In the genomic region with DNA sequence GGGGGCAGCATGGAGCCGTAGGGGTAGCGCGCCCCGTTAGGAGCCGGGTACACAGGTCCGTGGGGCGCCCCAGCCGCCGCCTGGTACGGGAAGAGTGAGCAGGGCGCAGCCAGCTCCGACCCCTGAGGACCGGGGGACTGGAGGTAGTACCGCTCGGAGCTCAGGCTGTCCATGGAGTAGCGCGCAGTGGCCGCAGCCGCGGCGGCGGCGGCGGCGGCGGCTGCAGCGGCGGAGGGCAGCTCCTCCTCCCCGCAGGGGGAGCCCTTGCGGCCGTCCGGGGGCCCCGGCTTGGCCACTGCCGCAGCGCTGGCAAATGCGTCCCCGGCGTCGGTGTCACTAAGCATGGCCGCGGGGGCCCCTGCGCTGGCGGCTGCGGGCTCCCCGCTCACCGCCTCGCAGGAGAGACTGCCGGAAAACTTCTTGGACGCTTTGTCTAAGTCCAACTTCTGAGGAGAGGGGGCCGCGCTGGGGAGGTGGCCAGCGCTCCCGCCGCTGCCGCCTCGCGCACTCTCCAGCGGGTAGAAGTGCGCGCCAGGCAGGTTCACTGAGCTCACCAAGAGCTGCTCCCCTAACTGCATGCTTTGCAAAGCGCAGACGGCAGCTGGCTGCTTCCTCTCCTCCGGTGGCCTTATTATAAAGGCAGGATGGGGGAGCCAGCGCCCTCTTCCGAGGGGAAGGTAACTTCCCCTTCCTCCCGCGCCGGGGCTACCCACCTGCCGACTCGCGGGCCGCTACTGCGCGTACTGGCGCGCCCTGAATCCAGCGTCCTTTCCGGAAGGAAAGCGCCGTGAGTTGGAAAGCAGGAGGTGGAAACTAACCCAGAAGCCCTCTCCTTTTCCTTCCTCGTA, we compare ENCODE assay signal across 9 cellular contexts. TPM values are rescaled to one million over a fixed set of nuclear protein-coding genes. Genes with fewer than 3 reads are reported as not detected.
DNase-seq lines count a peak whose midpoint lies in the region; ATAC-seq, FAIRE-seq and TF ChIP-seq lines count a peak whose summit lies in the region.
"Had no signal": no experiment of that assay in that cellular context is flagged by ENCODE, and none has a peak within 500 bp of the region (broad histone marks: within the 10 kb centered on the region; RNA-seq: fewer than 3 reads in every experiment).

TSS of gene EOMES (minus strand) at position 607 of the 848 bp plus-strand sequence. CDS start at position 578, 29 bp downstream.

- RAD21 ChIA-PET in GM12878 (lab: Charles Lee; ENCODE audit: unreplicated experiment): interaction anchor here (0.6 to 11.7 kb wide), 37 partner anchors 9 to 628 kb away, joined by 3 to 170 read pairs (median 4); partner anchors contain the start of gene CMC1

- peak within 1 kb of the TSS; percentile 51; the same call in 1 of the 2 replicates for H2AFZ ChIP-seq in MM.1S (ENCODE audit: low read length)
- peak within 1 kb of the TSS; percentile 50 for H2AFZ ChIP-seq in GM12878 (ENCODE audit: control insufficient read depth, low read depth, low read length)

- DNase-seq in GM10248 (ENCODE audit: extremely low spot score): peak; percentile 64
- DNase-seq in H7: peak; percentile 91
- DNase-seq in MM.1S: peak; percentile 68
- DNase-seq in T-helper 17 cell: peak in 1 of 3 donors; percentile 45
- no peak for DNase-seq in GM12878 (ENCODE audit: low read depth, low spot score)
- DNase-seq in kidney epithelial cell (ENCODE audit: low read depth): no peak
- DNase-seq in stimulated activated CD8-positive, alpha-beta memory T cell treated with anti-CD3 and anti-CD28 coated beads, Interleukin-15, amount 100 ng/mL, for 1 hour (ENCODE audit: low read depth): peak; percentile 41
- no peak for DNase-seq in mesenteric fat pad (ENCODE audit: low spot score)

- ATAC-seq in T-helper 17 cell (peak; percentile 84), GM12878 (peak; percentile 65)

- 3% methylated on average over 69 of the region's 81 CpGs for WGBS in GM12878 (ENCODE audit: insufficient coverage, insufficient replicate concordance, low lambda C conversion rate, missing lambda C conversion rate)

- TF ChIP-seq CTCF in GM10248 (IDR thresholded peaks at IDR 0.05; ENCODE audit: control extremely low read depth, extremely low read depth, low read depth, missing control alignments) (peak; percentile 32), MM.1S (IDR thresholded peaks at IDR 0.05; ENCODE audit: low read length) (0 out of 2 replicates have a peak, but pooled peaks have one; percentile 37), GM12878 (IDR thresholded peaks at IDR 0.05 in 2 of 3, conservative IDR thresholded peaks at IDR 0.05 in 1 of 3; ENCODE audit: control insufficient read depth in 2 of 3, extremely low read depth in 1 of 3, insufficient read depth in 1 of 3, low read depth in 3 of 3, low read length in 3 of 3) (peak; percentile 10 to 61 (median 52); a peak in 5 of 6 replicates), kidney epithelial cell (IDR thresholded peaks at IDR 0.05; ENCODE audit: insufficient read depth, low read length, poor library complexity, severe bottlenecking) (peak; percentile 21)

- POLR2A ChIA-PET in GM10248 (lab: Yijun Ruan, JAX) (interaction anchor here (0.7 kb wide), 1 partner anchor 419 kb away, joined by 12 read pairs; no protein-coding TSS in a partner anchor), GM12878 (lab: Charles Lee) (interaction anchor here (0.7 to 6.0 kb wide), 21 partner anchors 9 to 607 kb away, joined by 3 to 34 read pairs (median 5); no protein-coding TSS in a partner anchor)

- intact Hi-C loops in GM12878 (cut with micrococcal nuclease; ENCODE audit: unreplicated experiment): loop anchor here (2.0 to 5.0 kb wide), 4 partner anchors 200 to 415 kb away; no protein-coding TSS in a partner anchor

- FAIRE-seq in GM12878 (lab: Jason Lieb, UNC): no peak

- peak within 1 kb of the TSS; percentile 89 for H3K4me3 Mint-ChIP-seq in T-helper 17 cell

- H3K27me3 Mint-ChIP-seq in T-helper 17 cell: peaks cover 82% of the 10 kb centered on the region

- no peak for TF ChIP-seq EP300 in GM12878 (IDR thresholded peaks at IDR 0.05; ENCODE audit: borderline replicate concordance in 1 of 2, control insufficient read depth in 1 of 2, low read depth in 2 of 2, low read length in 2 of 2)

- no peaks in the 10 kb centered on the region for H3K9me2 ChIP-seq in MM.1S (replicated peaks; ENCODE audit: insufficient read depth, low read length)

- H3F3A ChIP-seq in MM.1S (ENCODE audit: insufficient read depth, low read length): no peaks in the 10 kb centered on the region

- H3K4me1 Mint-ChIP-seq in T-helper 17 cell: peaks cover 25% of the 10 kb centered on the region

- peak within 1 kb of the TSS; percentile 63; the same call in 1 of the 2 replicates for H3K4me2 ChIP-seq in MM.1S (ENCODE audit: low read depth, low read length)
- peak within 1 kb of the TSS; percentile 77 for H3K4me2 ChIP-seq in GM12878 (ENCODE audit: control insufficient read depth, insufficient read depth)

- TF ChIP-seq RAD21 in GM12878 (IDR thresholded peaks at IDR 0.05; ENCODE audit: insufficient read depth, low read depth, low read length): no peak

- H3K27ac Mint-ChIP-seq in T-helper 17 cell: peak within 1 kb of the TSS; percentile 56

- H3K4me3 ChIP-seq in H7 (ENCODE audit: insufficient read depth, low read depth, low read length) (peak within 1 kb of the TSS; percentile 58), MM.1S (ENCODE audit: low read length) (peak within 1 kb of the TSS; percentile 60), GM12878 (peak within 1 kb of the TSS; percentile 44; the same call in 1 of the 2 replicates), kidney epithelial cell (ENCODE audit: low read depth, low read length) (peak within 1 kb of the TSS; percentile 15)

- CTCF ChIA-PET in GM10248 (lab: Yijun Ruan, JAX) (interaction anchor here (0.9 to 4.2 kb wide), 10 partner anchors 9 to 627 kb away, joined by 3 to 37 read pairs (median 4); partner anchors contain the start of genes AZI2 and ZCWPW2), GM12878 (lab: Yijun Ruan, JAX) (interaction anchor here (0.5 to 7.1 kb wide), 33 partner anchors 10 to 750 kb away, joined by 3 to 122 read pairs (median 4); no protein-coding TSS in a partner anchor)

- H3K9ac ChIP-seq in MM.1S (ENCODE audit: low read length): no peak within 1 kb of the TSS
- H3K9ac ChIP-seq in GM12878 (ENCODE audit: control insufficient read depth, insufficient read depth, low read length): no peak within 1 kb of the TSS

- in situ Hi-C loops in GM12878 (cut with MboI): no loop called here

- no peaks in the 10 kb centered on the region for H4K20me1 ChIP-seq in MM.1S (ENCODE audit: insufficient read depth, low read length)
- no peaks in the 10 kb centered on the region for H4K20me1 ChIP-seq in GM12878 (ENCODE audit: control insufficient read depth, insufficient read depth)

- H3K36me3 ChIP-seq in H7 (replicated peaks; ENCODE audit: control insufficient read depth, insufficient read depth, low read length): no peaks in the 10 kb centered on the region
- H3K36me3 ChIP-seq in MM.1S (replicated peaks; ENCODE audit: insufficient read depth, low read length): no peaks in the 10 kb centered on the region
- H3K36me3 ChIP-seq in GM12878 (ENCODE audit: control insufficient read depth in 2 of 2, insufficient read depth in 2 of 2, low read length in 1 of 2): no peaks in the 10 kb centered on the region
- no peaks in the 10 kb centered on the region for H3K36me3 ChIP-seq in kidney epithelial cell (ENCODE audit: control insufficient read depth, insufficient read depth, low read length)

- H3K27ac ChIP-seq in MM.1S (ENCODE audit: low read length) (no peak within 1 kb of the TSS), GM12878 (ENCODE audit: control insufficient read depth, insufficient read depth) (no peak within 1 kb of the TSS)

- TF ChIP-seq POLR2A in GM12878 (IDR thresholded peaks at IDR 0.05; ENCODE audit: low read depth, low read length): no peak

- SMC1A ChIA-PET in GM12878 (lab: Charles Lee; ENCODE audit: uncharacterized antibody, unreplicated experiment): interaction anchor here (0.8 to 11.7 kb wide), 22 partner anchors 10 to 611 kb away, joined by 3 to 139 read pairs (median 4); no protein-coding TSS in a partner anchor

- H3K4me1 ChIP-seq in MM.1S (ENCODE audit: low read length): no peaks in the 10 kb centered on the region
- no peaks in the 10 kb centered on the region for H3K4me1 ChIP-seq in GM12878 (ENCODE audit: control insufficient read depth, insufficient read depth, low read length)

- H3K9me3 ChIP-seq in MM.1S (replicated peaks; ENCODE audit: insufficient read depth, low read length) (no peaks in the 10 kb centered on the region), T-helper 17 cell (ENCODE audit: control insufficient read depth, low read length, poor library complexity, severe bottlenecking) (peaks cover 3% of the 10 kb centered on the region), GM12878 (replicated peaks; ENCODE audit: control insufficient read depth, insufficient read depth, low read length) (no peaks in the 10 kb centered on the region)

- peaks cover 2% of the 10 kb centered on the region for H3K36me3 Mint-ChIP-seq in T-helper 17 cell (ENCODE audit: low read depth)

- H3K27me3 ChIP-seq in H7 (ENCODE audit: control insufficient read depth, insufficient read depth, low read length) (peaks cover 98% of the 10 kb centered on the region), MM.1S (replicated peaks; ENCODE audit: insufficient read depth, low read length) (no peaks in the 10 kb centered on the region), GM12878 (replicated peaks in 1 of 2; ENCODE audit: control insufficient read depth in 2 of 2, insufficient read depth in 2 of 2, low read length in 1 of 2) (peaks cover 2 to 14% of the 10 kb centered on the region in 2 experiments), kidney epithelial cell (ENCODE audit: control insufficient read depth, insufficient read depth, low read length) (peaks cover 78% of the 10 kb centered on the region)

- H3K79me2 ChIP-seq in MM.1S (ENCODE audit: low read length): no peaks in the 10 kb centered on the region
- no peaks in the 10 kb centered on the region for H3K79me2 ChIP-seq in GM12878 (ENCODE audit: control insufficient read depth, insufficient read depth, low read length)

- TSS peak; percentile 50 for BruUV-seq in GM12878 (replicated peaks; lab: Mats Ljungman, UMichigan)

RNA-seq across cellular contexts. Expression of gene EOMES, which starts in this region (rescaled TPM):
- 24.0 and 54.9 TPM in 2 replicates for total RNA-seq in H7 (2014; rRNA removed; shearing (Covaris generic))
- total RNA-seq in T-helper 17 cell (1 to 10 TPM in 1 of 2 donors, under 1 TPM in 1; 0.55 to 1.1 TPM), GM12878 (2014; rRNA removed) (5.3 and 5.5 TPM in 2 replicates), GM12878 (2014; rRNA removed; fragmentation: Illumina TruSeq; extraction: Trizol) (3.5 and 4.0 TPM in 2 replicates), GM12878 (2021) (5.5 and 6.1 TPM in 2 replicates), kidney epithelial cell (0.04 TPM in 1 of 2 replicates, not detected in the other), mesenteric fat pad (0.42 TPM)
- 12.8 and 13.0 TPM in 2 replicates for total RNA-seq in GM12878 (2013; cell fraction: nucleolus; rRNA removed)
- not detected for polyA plus RNA-seq in GM12878 (2011; ENCODE audit: low read depth)
- polyA plus RNA-seq in GM12878 (2011; rRNA removed) (148 and 178 TPM in 2 replicates), GM12878 (2014; fragmentation: Illumina TruSeq; extraction: Trizol) (6.6 TPM in 2 replicates), GM12878 (2014; fragmentation: Nextera tagmentation; extraction: Ambion mirVana) (1 to 10 TPM; 1.5 to 2.8 TPM), GM12878 (2014; rRNA removed) (5.0 and 5.3 TPM in 2 replicates), GM12878 (2016; fragmentation: Nextera tagmentation; extraction: Ambion mirVana) (1 to 10 TPM; 1.8 to 2.5 TPM)
- 91.9 and 94.9 TPM in 2 replicates for polyA plus RNA-seq in GM12878 (2011; cell fraction: cytosol; rRNA removed)
- polyA plus RNA-seq in GM12878 (2011; cell fraction: nucleus; rRNA removed): 127 and 131 TPM in 2 replicates
- 0.19 and 0.38 TPM in 2 replicates for polyA plus RNA-seq in GM12878 (2012)
- 105 and 117 TPM in 2 replicates for polyA minus RNA-seq in GM12878 (2011; rRNA and poly(A)+ RNA removed)
- polyA minus RNA-seq in GM12878 (2011; cell fraction: cytosol; rRNA and poly(A)+ RNA removed): 46.0 and 51.6 TPM in 2 replicates
- 51.7 and 77.5 TPM in 2 replicates for polyA minus RNA-seq in GM12878 (2011; cell fraction: nucleus; rRNA and poly(A)+ RNA removed)
- total RNA-seq: renal cortical epithelial cell had no signal

Comparison
In these comparisons a context has a peak if more than half of its experiments do, and no peak if none do; other contexts are left out.
1. DNase-seq: peak in GM10248 (single experiment), H7 (single experiment), MM.1S (single experiment) and stimulated activated CD8-positive, alpha-beta memory T cell treated with anti-CD3 and anti-CD28 coated beads, Interleukin-15, amount 100 ng/mL, for 1 hour (single experiment); none in GM12878 (single experiment), kidney epithelial cell (single experiment) and mesenteric fat pad (single experiment).
2. Peak in every context shown above with its lines, with median percentiles within 50 percentile points of each other: CTCF ChIP-seq and H3K4me3 ChIP-seq.